26 cellular contexts compared by ENCODE assay signal in the genomic region with DNA sequence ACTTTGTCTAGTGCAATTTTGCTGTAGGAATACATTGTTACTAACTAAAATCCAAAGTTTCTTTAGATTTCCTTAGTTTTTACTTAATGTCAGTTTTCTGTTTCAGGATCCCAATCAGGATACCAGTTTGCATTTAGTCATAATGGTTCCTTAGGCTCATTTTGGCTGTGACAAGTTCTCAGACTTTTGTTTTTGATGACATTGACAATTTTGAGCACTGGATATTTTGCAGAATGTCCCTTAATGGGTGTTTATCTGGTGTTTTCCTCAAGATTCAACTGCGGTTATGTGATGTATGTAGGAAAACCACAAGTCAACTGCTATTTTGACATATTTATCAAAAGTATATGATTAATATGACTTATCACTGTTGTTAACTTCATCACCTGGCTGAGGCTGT.
"Had no signal": no experiment of that assay in that cellular context is flagged by ENCODE, and none has a peak within 500 bp of the region (broad histone marks: within the 10 kb centered on the region; RNA-seq: fewer than 3 reads in every experiment).

No MANE protein-coding gene starts in this region.

- DNase-seq: colonic mucosa; cortex of kidney; effector CD8-positive, alpha-beta T cell; effector memory CD8-positive, alpha-beta T cell; endodermal cell; erythroblast; esophagus squamous epithelium; foreskin fibroblast; foreskin melanocyte; gastrocnemius medialis; glutamatergic neuron; head of caudate nucleus; heart right ventricle; hippocampal formation; left cardiac atrium; left lung; left ventricle myocardium superior; lower lobe of right lung; mesenchymal stem cell; mucosa of descending colon; naive B cell had no signal

- H3K36me3 ChIP-seq: colonic mucosa, esophagus squamous epithelium, gastrocnemius medialis, heart right ventricle, left lung, lower lobe of right lung had no signal

- FAIRE-seq: endometrium, islet of Langerhans, keratinocyte had no signal

- H3K4me1 ChIP-seq: colonic mucosa, esophagus squamous epithelium, gastrocnemius medialis, heart right ventricle, left lung, lower lobe of right lung had no signal

- H3K9me3 ChIP-seq: colonic mucosa, esophagus squamous epithelium, gastrocnemius medialis, lower lobe of right lung, mucosa of descending colon had no signal

- H3K27ac ChIP-seq: colonic mucosa, epithelial cell of prostate, esophagus squamous epithelium, gastrocnemius medialis, heart right ventricle, left lung, lower lobe of right lung had no signal

- H3K27me3 ChIP-seq: colonic mucosa, esophagus squamous epithelium, gastrocnemius medialis, heart right ventricle, left lung had no signal

- H3K4me3 ChIP-seq: colonic mucosa, esophagus squamous epithelium, gastrocnemius medialis, heart right ventricle, left lung, lower lobe of right lung, mucosa of descending colon had no signal

- ATAC-seq: effector memory CD8-positive, alpha-beta T cell; esophagus mucosa; gastrocnemius medialis; heart right ventricle; left cardiac atrium; left lung; left ventricle myocardium superior; lower lobe of right lung; mucosa of descending colon had no signal
